26 cellular contexts compared by ENCODE assay signal in genomic region chr13:93716623-93717022, GRCh38.
"Had no signal": no experiment of that assay in that cellular context is flagged by ENCODE, and none has a peak within 500 bp of the region (broad histone marks: within the 10 kb centered on the region; RNA-seq: fewer than 3 reads in every experiment).

No MANE protein-coding gene starts in this region.

- H3K36me3 ChIP-seq: brain microvascular endothelial cell, esophagus squamous epithelium had no signal

- H3K27me3 ChIP-seq: brain microvascular endothelial cell, esophagus squamous epithelium had no signal

- ATAC-seq: activated CD4-positive, CD25-positive, alpha-beta regulatory T cell treated with anti-CD3 and anti-CD28 coated beads, Interleukin-2, amount 50 U/mL, for 24 hours; activated CD8-positive, alpha-beta T cell treated with anti-CD3 and anti-CD28 coated beads for 36 hours; activated T-cell treated with anti-CD3 and anti-CD28 coated beads, Interleukin-2, amount 50 U/mL, for 4 hours; activated T-helper 17 cell treated with anti-CD3 and anti-CD28 coated beads, Interleukin-2, amount 50 U/mL, for 72 hours; effector memory CD8-positive, alpha-beta T cell; T-helper 17 cell had no signal

- H3K27ac ChIP-seq: brain microvascular endothelial cell, epithelial cell of prostate, esophagus squamous epithelium, WERI-Rb-1 had no signal

- DNase-seq: activated B cell treated with CpG ODN at 0.5 μM for 24 hours; activated CD4-positive, alpha-beta T cell treated with anti-CD3 and anti-CD28 coated beads for 48 hours; activated CD4-positive, alpha-beta T cell treated with anti-CD3 and anti-CD28 coated beads, Interleukin-2, amount 50 U/mL, for 1 hour; activated CD4-positive, alpha-beta T cell treated with anti-CD3 and anti-CD28 coated beads, Interleukin-2, amount 50 U/mL, for 48 hours; activated CD8-positive, alpha-beta memory T cell treated with anti-CD3 and anti-CD28 coated beads for 24 hours; activated CD8-positive, alpha-beta T cell treated with anti-CD3 and anti-CD28 coated beads for 36 hours; activated effector memory CD4-positive, alpha-beta T cell treated with Interleukin-2 at 50 U/mL for 16 hours; activated gamma-delta T cell treated with Interleukin-2 at 50 U/mL for 16 hours; activated naive CD4-positive, alpha-beta T cell treated with anti-CD3 and anti-CD28 coated beads, Interleukin-2, amount 50 U/mL, for 16 hours; activated naive CD4-positive, alpha-beta T cell treated with Interleukin-2 at 50 U/mL for 16 hours; activated T-cell treated with anti-CD3 and anti-CD28 coated beads, Interleukin-2, amount 50 U/mL, for 4 hours; amniotic stem cell; anterior cingulate cortex; cortex of kidney; dermis blood vessel endothelial cell; effector CD4-positive, alpha-beta T cell; effector memory CD8-positive, alpha-beta T cell; esophagus squamous epithelium; head of caudate nucleus; T-helper 17 cell; T1000; WERI-Rb-1 had no signal

- H3K4me3 ChIP-seq: esophagus squamous epithelium had no signal

- H3K4me1 ChIP-seq: esophagus squamous epithelium had no signal
